ENCODE assay signal across 1 cellular context in genomic region chr14:53325176-53325806, GRCh38.
TF ChIP-seq lines count a peak whose summit lies in the region.

No MANE protein-coding gene starts in this region.

TF ChIP-seq in IMR-90, 13 proteins besides CTCF, POLR2A, EP300 and RAD21:
- no peak for TF ChIP-seq MXI1 (IDR thresholded peaks at IDR 0.05; ENCODE audit: borderline replicate concordance, low read depth, low read length)
- 0 out of 2 replicates have a peak, but pooled peaks have one; percentile 6 for TF ChIP-seq SMC3 (IDR thresholded peaks at IDR 0.05; ENCODE audit: low read depth, low read length)
